Comparison of ENCODE assay signal across 19 cellular contexts in the genomic region with DNA sequence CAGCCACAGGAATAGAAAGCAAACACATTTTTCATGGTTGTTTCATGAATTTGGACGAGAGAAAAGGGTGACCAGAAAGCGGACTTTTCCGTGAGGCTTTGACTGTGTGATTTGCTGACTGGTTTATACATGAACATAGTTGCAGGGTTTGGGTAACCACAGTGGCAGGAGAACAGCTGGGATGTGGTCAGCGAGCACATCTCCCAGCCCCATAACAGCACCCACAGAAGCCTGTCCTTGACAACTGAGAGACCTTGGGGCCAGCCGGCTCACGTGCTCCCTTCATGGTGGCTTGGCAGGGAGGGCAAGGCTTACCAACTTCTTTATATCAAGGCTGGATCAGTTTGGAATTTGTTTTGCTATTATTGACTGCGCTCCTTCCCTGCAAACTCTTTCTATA. TPM values are rescaled to one million over a fixed set of nuclear protein-coding genes. Genes with fewer than 3 reads are reported as not detected.
"Had no signal": no experiment of that assay in that cellular context is flagged by ENCODE, and none has a peak within 500 bp of the region (broad histone marks: within the 10 kb centered on the region; RNA-seq: fewer than 3 reads in every experiment).

No MANE protein-coding gene starts in this region.

- H3K9me3 ChIP-seq: mucosa of descending colon had no signal

- ATAC-seq: left lobe of liver; mucosa of descending colon; natural killer cell treated with Interleukin-12 subunit alpha and Interleukin-12 subunit beta and Interleukin-15 and Interleukin-18, amount 100 ng/mL, for 72 hours had no signal

- H3K4me3 ChIP-seq: coronary artery, mucosa of descending colon, neural progenitor cell, sigmoid colon had no signal

- H3K4me2 ChIP-seq: neural progenitor cell had no signal

- H3K9me3 Mint-ChIP-seq: natural killer cell treated with Interleukin-12 subunit alpha and Interleukin-12 subunit beta and Interleukin-15 and Interleukin-18, amount 100 ng/mL, for 72 hours had no signal

- H3K27ac Mint-ChIP-seq: natural killer cell treated with Interleukin-12 subunit alpha and Interleukin-12 subunit beta and Interleukin-15 and Interleukin-18, amount 100 ng/mL, for 72 hours; type B pancreatic cell had no signal

- H3K27me3 ChIP-seq: neural progenitor cell, sigmoid colon had no signal

- H3K27ac ChIP-seq: coronary artery, neural progenitor cell, parathyroid adenoma, sigmoid colon had no signal

- H3K4me1 ChIP-seq: parathyroid adenoma, sigmoid colon had no signal

- H3K36me3 Mint-ChIP-seq: natural killer cell treated with Interleukin-12 subunit alpha and Interleukin-12 subunit beta and Interleukin-15 and Interleukin-18, amount 100 ng/mL, for 72 hours; type B pancreatic cell had no signal

- H3K79me2 ChIP-seq: parathyroid adenoma had no signal

- H2AFZ ChIP-seq: neural progenitor cell, parathyroid adenoma had no signal

- H3K4me3 Mint-ChIP-seq: natural killer cell treated with Interleukin-12 subunit alpha and Interleukin-12 subunit beta and Interleukin-15 and Interleukin-18, amount 100 ng/mL, for 72 hours; neural progenitor cell; type B pancreatic cell had no signal

- H3K36me3 ChIP-seq: neural progenitor cell, sigmoid colon had no signal

- H3K9ac ChIP-seq: neural progenitor cell, parathyroid adenoma had no signal

- DNase-seq: effector CD4-positive, alpha-beta T cell; foreskin melanocyte; head of caudate nucleus; hippocampal formation; kidney glomerular epithelial cell; mammary epithelial cell; mucosa of descending colon; occipital lobe; sigmoid colon; small intestine; stimulated activated CD4-positive, alpha-beta T cell treated with anti-CD3 and anti-CD28 coated beads, Interleukin-12 subunit alpha, Interleukin-12 subunit beta, amount 100 ng/mL, for 4 hours; stimulated activated naive CD4-positive, alpha-beta T cell had no signal

RNA-seq across cellular contexts. Expression of a gene that starts 13.2 kb away (rescaled TPM):
- total RNA-seq: natural killer cell treated with Interleukin-12 subunit alpha and Interleukin-12 subunit beta and Interleukin-15 and Interleukin-18, amount 100 ng/mL, for 72 hours; pulmonary artery endothelial cell had no signal
